1 cellular context compared by ENCODE assay signal in genomic region chr4:931960-932712, GRCh38.
TF ChIP-seq lines count a peak whose summit lies in the region.

Gene GAK, minus strand, starts transcription at chr4:932316. Its CDS starts 129 bp downstream, at chr4:932187.
Gene TMEM175, plus strand, starts transcription at chr4:932460. Its CDS starts 15,280 bp downstream, at chr4:947740.

TF ChIP-seq in HCT116, 20 proteins besides CTCF, POLR2A, EP300 and RAD21 (continued from another document):
- TF ChIP-seq EGR1 (IDR thresholded peaks at IDR 0.05; ENCODE audit: low read depth) (no peak), EZH2 (IDR thresholded peaks at IDR 0.05) (no peak), CBX3 (IDR thresholded peaks at IDR 0.05; ENCODE audit: low read depth) (no peak; the same call in 1 of the 2 replicates), POLR2AphosphoS5 (IDR thresholded peaks at IDR 0.05; ENCODE audit: low read depth, low read length) (peak; percentile 87), SIN3A (IDR thresholded peaks at IDR 0.05; ENCODE audit: low read depth) (peak; percentile 97), YY1 (IDR thresholded peaks at IDR 0.05; ENCODE audit: extremely low read depth, insufficient replicate concordance, low read depth, low read length) (peak; percentile 54), SRF (IDR thresholded peaks at IDR 0.05; ENCODE audit: low read depth) (peak; percentile 51; the same call in 1 of the 2 replicates), SP1 (IDR thresholded peaks at IDR 0.05; ENCODE audit: low read depth) (no peak; the same call in 1 of the 2 replicates), ZNF274 (IDR thresholded peaks at IDR 0.05; ENCODE audit: low read depth, low read length) (no peak), TCF7L2 (IDR thresholded peaks at IDR 0.05; ENCODE audit: borderline replicate concordance, extremely low read depth, insufficient read depth, insufficient read length) (no peak), REST (IDR thresholded peaks at IDR 0.05; ENCODE audit: low read depth) (no peak), JUND (IDR thresholded peaks at IDR 0.05) (no peak), ZFX (IDR thresholded peaks at IDR 0.05) (peak; percentile 59; the same call in 1 of the 2 replicates), FOSL1 (IDR thresholded peaks at IDR 0.05; ENCODE audit: low read depth) (no peak), EZH2phosphoT487 (IDR thresholded peaks at IDR 0.05; ENCODE audit: borderline replicate concordance) (no peak), ATF3 (IDR thresholded peaks at IDR 0.05) (no peak)
